8 cellular contexts compared by ENCODE assay signal in the genomic region with DNA sequence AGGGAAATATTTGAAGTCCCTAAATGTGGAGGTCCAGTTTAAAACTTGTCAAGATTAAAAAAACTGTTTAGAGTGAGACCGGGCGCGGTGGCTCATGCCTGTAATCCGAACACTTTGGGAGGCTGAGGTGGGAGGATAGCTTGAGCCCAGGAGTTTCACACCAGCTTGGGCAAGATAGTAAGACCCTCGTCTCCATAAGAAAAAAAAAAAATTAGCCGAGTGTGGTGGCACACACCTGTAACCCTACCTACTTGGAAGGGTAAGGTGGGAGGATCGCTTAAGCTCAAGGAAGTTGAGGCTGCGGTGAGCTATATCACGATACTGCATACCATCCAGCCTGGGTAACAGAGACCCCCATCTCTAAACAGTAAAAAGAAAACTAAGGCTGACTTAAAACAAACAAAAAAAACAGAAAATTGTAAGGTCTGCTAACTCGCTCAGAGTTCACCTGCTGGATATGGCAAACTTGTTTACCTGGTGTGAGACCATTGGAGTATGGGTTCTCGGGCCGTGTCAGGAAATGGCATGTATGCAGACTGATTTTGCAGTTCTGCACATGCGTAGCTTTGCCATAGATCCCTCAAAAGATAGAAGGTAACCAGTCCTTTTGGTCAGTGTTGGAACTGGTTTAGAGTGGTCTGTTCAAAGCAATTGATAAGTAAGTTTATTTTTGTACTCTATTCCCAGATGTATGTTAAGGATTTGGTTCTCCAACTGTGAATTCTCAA. TPM values are rescaled to one million over a fixed set of nuclear protein-coding genes. Genes with fewer than 3 reads are reported as not detected.
DNase-seq lines count a peak whose midpoint lies in the region; ATAC-seq and TF ChIP-seq lines count a peak whose summit lies in the region.

No MANE protein-coding gene starts in this region.

- no CpG with 5 or more reads among the region's 13 CpGs for WGBS in neuronal stem cell (ENCODE audit: extremely low coverage in 2 of 2, insufficient read length in 2 of 2, insufficient replicate concordance in 1 of 2), 2 donors

- no peak overlapping the region for H2BK120ac ChIP-seq in neuronal stem cell (ENCODE audit: low read depth, low read length)

- no peak overlapping the region for H3K4ac ChIP-seq in neuronal stem cell (ENCODE audit: low read length)

- ATAC-seq in RWPE2 (ENCODE audit: low read depth) = no peak
- ATAC-seq in effector memory CD8-positive, alpha-beta T cell (replicated peaks) = peak; percentile 23
- ATAC-seq in HG02610 (IDR thresholded peaks at IDR 0.05; ENCODE audit: unreplicated experiment) = no peak
- no peak for ATAC-seq in GM19328 (IDR thresholded peaks at IDR 0.05; ENCODE audit: unreplicated experiment)

- peaks cover 27% of the 10 kb centered on the region for H3K36me3 Mint-ChIP-seq in effector memory CD8-positive, alpha-beta T cell (ENCODE audit: insufficient read depth)

- H3K79me1 ChIP-seq in neuronal stem cell (ENCODE audit: low read depth, low read length) = peaks cover 8% of the 10 kb centered on the region

- no peak overlapping the region for H3K9ac ChIP-seq in parathyroid adenoma
- H3K9ac ChIP-seq in neuronal stem cell (ENCODE audit: low read depth, low read length, poor library complexity) = no peak overlapping the region

- H2AK5ac ChIP-seq in neuronal stem cell (ENCODE audit: low read depth, low read length) = no peak overlapping the region

- no peak overlapping the region for H4K91ac ChIP-seq in neuronal stem cell (ENCODE audit: low read depth, low read length, poor library complexity)

- TF ChIP-seq CTCF in RWPE2 (IDR thresholded peaks at IDR 0.05; ENCODE audit: poor library complexity, severe bottlenecking) = no peak
- TF ChIP-seq CTCF in parathyroid adenoma (IDR thresholded peaks at IDR 0.05) = no peak

- no peak overlapping the region for H2BK5ac ChIP-seq in neuronal stem cell (ENCODE audit: low read length)

- H3K4me3 ChIP-seq in RWPE2 (ENCODE audit: severe bottlenecking) (peak overlapping the region; percentile 67), parathyroid adenoma (ENCODE audit: low read depth, low read length) (peak overlapping the region; percentile 96), neuronal stem cell (ENCODE audit: low read length in 2 of 2) (peak overlapping the region in 1 of 2 donors; percentile 86)

- no peak overlapping the region for H2BK12ac ChIP-seq in neuronal stem cell (ENCODE audit: low read length)

- H3K4me2 ChIP-seq in parathyroid adenoma (ENCODE audit: low read length) (peak overlapping the region; percentile 98), neuronal stem cell (ENCODE audit: insufficient read depth, low read length, poor library complexity, severe bottlenecking) (no peak overlapping the region)

- H3K4me1 ChIP-seq in RWPE2 (ENCODE audit: insufficient read depth, poor library complexity, severe bottlenecking) = peaks cover 36% of the 10 kb centered on the region
- peaks cover 41% of the 10 kb centered on the region for H3K4me1 ChIP-seq in parathyroid adenoma
- H3K4me1 ChIP-seq in neuronal stem cell (ENCODE audit: control insufficient read depth in 2 of 2, insufficient read depth in 1 of 2, low read depth in 1 of 2, low read length in 2 of 2) = peaks cover 6 to 19% of the 10 kb centered on the region in 2 donors

- H3K18ac ChIP-seq in neuronal stem cell (ENCODE audit: low read length) = no peak overlapping the region

- no peak overlapping the region for H2BK15ac ChIP-seq in neuronal stem cell (ENCODE audit: low read length)

- H3K4me1 Mint-ChIP-seq in effector memory CD8-positive, alpha-beta T cell (ENCODE audit: low read depth in 2 of 2) = peaks cover 39 to 44% of the 10 kb centered on the region in 2 donors

- no peaks in the 10 kb centered on the region for H3K9me3 ChIP-seq in RWPE2 (ENCODE audit: severe bottlenecking)
- no peaks in the 10 kb centered on the region for H3K9me3 ChIP-seq in parathyroid adenoma (ENCODE audit: control insufficient read depth, low read length)
- H3K9me3 ChIP-seq in neuronal stem cell (replicated peaks in 1 of 2; ENCODE audit: control insufficient read depth in 2 of 2, insufficient read depth in 1 of 2, low read depth in 1 of 2, low read length in 2 of 2) = no peaks in the 10 kb centered on the region

- H3K27ac Mint-ChIP-seq in effector memory CD8-positive, alpha-beta T cell = peak overlapping the region; percentile 68 to 76

- H3K27ac ChIP-seq in RWPE2 (ENCODE audit: poor library complexity, severe bottlenecking) (peak overlapping the region; percentile 81), parathyroid adenoma (no peak overlapping the region), neuronal stem cell (replicated peaks; ENCODE audit: low read length) (no peak overlapping the region)

- no peaks in the 10 kb centered on the region for H3K9me3 Mint-ChIP-seq in effector memory CD8-positive, alpha-beta T cell

- H3K23ac ChIP-seq in neuronal stem cell (ENCODE audit: low read depth, low read length, poor library complexity) = no peak overlapping the region

- H2AFZ ChIP-seq in parathyroid adenoma (no peak overlapping the region), neuronal stem cell (ENCODE audit: low read length) (no peak overlapping the region)

- no peak overlapping the region for H3K14ac ChIP-seq in neuronal stem cell (ENCODE audit: low read length)

- DNase-seq in COLO668 (lab: John Stamatoyannopoulos, UW; ENCODE audit: unreplicated experiment) (peak; percentile 30), RWPE2 (ENCODE audit: low spot score) (no peak), neuronal stem cell (ENCODE audit: low spot score) (no peak), globus pallidus (ENCODE audit: low spot score) (no peak)
- DNase-seq in effector memory CD8-positive, alpha-beta T cell = no peak

- H3K36me3 ChIP-seq in RWPE2 (ENCODE audit: low read depth) (peaks cover 42% of the 10 kb centered on the region), parathyroid adenoma (ENCODE audit: control insufficient read depth, insufficient read depth, low read length) (no peaks in the 10 kb centered on the region), neuronal stem cell (replicated peaks in 1 of 2; ENCODE audit: control insufficient read depth in 2 of 2, insufficient read depth in 2 of 2, low read length in 2 of 2) (peaks cover 2 to 54% of the 10 kb centered on the region in 2 donors)

- H3K4me3 Mint-ChIP-seq in effector memory CD8-positive, alpha-beta T cell = peak overlapping the region; percentile 98 to 99

- peaks cover 52% of the 10 kb centered on the region for H3K79me2 ChIP-seq in parathyroid adenoma

- no peak overlapping the region for H4K8ac ChIP-seq in neuronal stem cell (ENCODE audit: low read depth, low read length)

- no peaks in the 10 kb centered on the region for H3K27me3 Mint-ChIP-seq in effector memory CD8-positive, alpha-beta T cell

- no peaks in the 10 kb centered on the region for H3K27me3 ChIP-seq in RWPE2 (ENCODE audit: insufficient read depth, poor library complexity, severe bottlenecking)
- no peaks in the 10 kb centered on the region for H3K27me3 ChIP-seq in parathyroid adenoma (ENCODE audit: control insufficient read depth, insufficient read depth, low read length)
- no peaks in the 10 kb centered on the region for H3K27me3 ChIP-seq in neuronal stem cell (ENCODE audit: control insufficient read depth in 3 of 3, insufficient read depth in 3 of 3, low read depth in 1 of 3, low read length in 3 of 3)

RNA-seq across cellular contexts. Expression of a gene that starts 2.1 kb away (rescaled TPM):
- polyA plus RNA-seq in neuronal stem cell (2013, experiment 1 of 2) = 124 TPM
- polyA plus RNA-seq in neuronal stem cell (2013, experiment 2 of 2) = 123 TPM

RNA-seq across cellular contexts. Expression of a gene that starts 7.3 kb away (rescaled TPM):
- polyA plus RNA-seq in neuronal stem cell (2013, experiment 1 of 2) = 46.5 TPM
- polyA plus RNA-seq in neuronal stem cell (2013, experiment 2 of 2) = 46.1 TPM

RNA-seq across cellular contexts. Expression of a gene that starts 40.3 kb away (rescaled TPM):
- 268 TPM for polyA plus RNA-seq in neuronal stem cell (2013, experiment 1 of 2)
- polyA plus RNA-seq in neuronal stem cell (2013, experiment 2 of 2) = 269 TPM

RNA-seq across cellular contexts. Expression of a gene that starts 45.0 kb away (rescaled TPM):
- 29.0 TPM for polyA plus RNA-seq in neuronal stem cell (2013, experiment 1 of 2)
- polyA plus RNA-seq in neuronal stem cell (2013, experiment 2 of 2) = 30.3 TPM
